8 cellular contexts compared by ENCODE assay signal in genomic region chr14:24678801-24679247, GRCh38. TPM values are rescaled to one million over a fixed set of nuclear protein-coding genes. Genes with fewer than 3 reads are reported as not detected.
DNase-seq lines count a peak whose midpoint lies in the region; TF ChIP-seq lines count a peak whose summit lies in the region.

No MANE protein-coding gene starts in this region.

- no peak overlapping the region for H3K27ac Mint-ChIP-seq in HFFc6

- no peaks in the 10 kb centered on the region for H3K36me3 ChIP-seq in urinary bladder (ENCODE audit: insufficient read depth)

- H3K4me3 Mint-ChIP-seq in HFFc6 = peak overlapping the region; percentile 86

- no peaks in the 10 kb centered on the region for H3K4me1 ChIP-seq in urinary bladder (ENCODE audit: insufficient read depth)

- TF ChIP-seq CTCF in GM12801 (IDR thresholded peaks at IDR 0.05; ENCODE audit: extremely low read depth, insufficient read length) (peak; percentile 75), HFFc6 (IDR thresholded peaks at IDR 0.05) (peak; percentile 98)

- no peak overlapping the region for H3K27ac ChIP-seq in urinary bladder (ENCODE audit: low read depth)

- H3K4me3 ChIP-seq in urinary bladder (ENCODE audit: low read depth, low read length) = peak overlapping the region; percentile 16

- H3K36me3 Mint-ChIP-seq in HFFc6 (ENCODE audit: low read depth) = no peaks in the 10 kb centered on the region

- peaks cover 6% of the 10 kb centered on the region for H3K27me3 Mint-ChIP-seq in HFFc6 (ENCODE audit: insufficient read depth)

- WGBS in urinary bladder = 4% methylated on average over 11 of the region's 11 CpGs

- peak; percentile 85 for DNase-seq in HFFc6
- DNase-seq in NAMALWA (ENCODE audit: low spot score) = peak; percentile 93
- peak; percentile 85 for DNase-seq in SK-N-DZ (ENCODE audit: low spot score)
- peak; percentile 70 for DNase-seq in activated naive CD4-positive, alpha-beta T cell treated with anti-CD3 and anti-CD28 coated beads, Interleukin-2, amount 50 U/mL, for 16 hours
- DNase-seq in glomerular visceral epithelial cell (ENCODE audit: extremely low spot score) = peak; percentile 85
- DNase-seq in pons (ENCODE audit: low spot score) = peak; percentile 92

- no peaks in the 10 kb centered on the region for H3K9me3 Mint-ChIP-seq in HFFc6

- peaks cover 5% of the 10 kb centered on the region for H3K4me1 Mint-ChIP-seq in HFFc6 (ENCODE audit: low read depth)

RNA-seq across cellular contexts. Expression of gene GZMB, which starts 44.8 kb away (rescaled TPM):
- not detected for total RNA-seq in HFFc6 (2021; fragmentation: NEBNext Ultra II Directional; extraction: Animal tissue kit (Norgen Biotek cat#: 25700))
- not detected in 2 replicates for polyA plus RNA-seq in SK-N-DZ (2014; cell fraction: cytosol; rRNA removed)
- not detected in 2 replicates for polyA plus RNA-seq in SK-N-DZ (2014; cell fraction: nucleus; rRNA removed)
- not detected for total RNA-seq in urinary bladder
- 0.49 TPM for polyA plus RNA-seq in urinary bladder
